8 cellular contexts compared by ENCODE assay signal in the genomic region with DNA sequence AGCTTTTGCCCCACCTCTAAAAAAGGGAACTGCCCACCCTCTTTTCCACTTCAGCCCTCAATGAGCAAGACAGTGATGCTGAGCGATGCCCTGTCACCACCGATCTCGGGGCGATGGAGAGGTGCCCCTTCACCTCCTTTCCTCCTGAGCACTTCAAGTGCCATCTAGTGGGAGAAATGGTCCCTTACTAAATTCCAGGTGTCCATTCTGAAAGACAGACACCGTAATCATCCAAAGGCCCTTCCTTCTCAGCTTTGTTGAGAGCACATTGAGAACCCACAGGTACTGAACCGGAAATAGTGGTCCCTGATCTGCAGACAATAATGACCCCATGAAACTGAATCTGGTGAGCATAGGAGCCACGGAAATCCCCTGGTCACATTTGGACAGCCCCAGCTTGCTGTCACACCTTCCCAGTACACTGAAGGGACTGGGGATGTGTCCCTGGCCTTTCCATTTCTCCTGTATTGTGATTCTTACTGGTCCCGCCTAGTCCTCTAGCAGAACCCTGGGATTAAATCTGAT. TPM values are rescaled to one million over a fixed set of nuclear protein-coding genes. Genes with fewer than 3 reads are reported as not detected.
DNase-seq lines count a peak whose midpoint lies in the region; ATAC-seq lines count a peak whose summit lies in the region.

No MANE protein-coding gene starts in this region.

- H3K4me3 ChIP-seq in adipocyte (ENCODE audit: low read length) = no peak overlapping the region

- H3K27me3 ChIP-seq in adipocyte (replicated peaks; ENCODE audit: control insufficient read depth, insufficient read depth, low read length) = no peaks in the 10 kb centered on the region

- H3K36me3 ChIP-seq in adipocyte (ENCODE audit: control insufficient read depth, insufficient read depth, low read length, severe bottlenecking) = peaks cover 74% of the 10 kb centered on the region

- ATAC-seq in GM19328 (IDR thresholded peaks at IDR 0.05; ENCODE audit: unreplicated experiment) (peak; percentile 64), HG03108 (IDR thresholded peaks at IDR 0.05; ENCODE audit: unreplicated experiment) (peak; percentile 60)
- peak; percentile 49 for ATAC-seq in stimulated activated naive CD8-positive, alpha-beta T cell treated with anti-CD3 and anti-CD28 coated beads, Interleukin-15, amount 100 ng/mL, for 72 hours

- peaks cover 40% of the 10 kb centered on the region for H3K4me1 Mint-ChIP-seq in stimulated activated naive CD8-positive, alpha-beta T cell treated with anti-CD3 and anti-CD28 coated beads, Interleukin-15, amount 100 ng/mL, for 72 hours

- DNase-seq in Daoy (ENCODE audit: low read depth) (peak; percentile 31), NCI-H82 treated with DMSO at 0.1 percent for 48 hours (lab: John Stamatoyannopoulos, UW; ENCODE audit: unreplicated experiment) (peak; percentile 32), adipocyte (ENCODE audit: low read depth) (peak; percentile 64), iris pigment epithelial cell (ENCODE audit: low read depth) (peak; percentile 38), T1000 (lab: John Stamatoyannopoulos, UW) (no peak)
- peak; percentile 37 to 40 for DNase-seq in stimulated activated naive CD8-positive, alpha-beta T cell treated with anti-CD3 and anti-CD28 coated beads, Interleukin-15, amount 100 ng/mL, for 72 hours

- H3K9me3 ChIP-seq in adipocyte (ENCODE audit: control insufficient read depth, low read length) = no peaks in the 10 kb centered on the region

- no peak overlapping the region for H3K27ac Mint-ChIP-seq in stimulated activated naive CD8-positive, alpha-beta T cell treated with anti-CD3 and anti-CD28 coated beads, Interleukin-15, amount 100 ng/mL, for 72 hours

- no peaks in the 10 kb centered on the region for H3K27me3 Mint-ChIP-seq in stimulated activated naive CD8-positive, alpha-beta T cell treated with anti-CD3 and anti-CD28 coated beads, Interleukin-15, amount 100 ng/mL, for 72 hours

- H3K4me1 ChIP-seq in adipocyte (ENCODE audit: control insufficient read depth, insufficient read depth, low read length) = peaks cover 18% of the 10 kb centered on the region

- no peaks in the 10 kb centered on the region for H3K9me3 Mint-ChIP-seq in stimulated activated naive CD8-positive, alpha-beta T cell treated with anti-CD3 and anti-CD28 coated beads, Interleukin-15, amount 100 ng/mL, for 72 hours

- H3K9ac ChIP-seq in adipocyte (ENCODE audit: low read length) = no peak overlapping the region

- peak overlapping the region; percentile 39 to 62 for H3K4me3 Mint-ChIP-seq in stimulated activated naive CD8-positive, alpha-beta T cell treated with anti-CD3 and anti-CD28 coated beads, Interleukin-15, amount 100 ng/mL, for 72 hours

RNA-seq across cellular contexts. Expression of gene KCTD18, which starts 38.5 kb away (rescaled TPM):
- 9.9 and 17.0 TPM in 2 replicates for total RNA-seq in Daoy (2014; rRNA removed; shearing (Covaris generic))

RNA-seq across cellular contexts. Expression of gene SGO2, which starts 54.6 kb away (rescaled TPM):
- 26.4 and 32.5 TPM in 2 replicates for total RNA-seq in Daoy (2014; rRNA removed; shearing (Covaris generic))
